Comparison of ENCODE assay signal across 9 cellular contexts in the genomic region with DNA sequence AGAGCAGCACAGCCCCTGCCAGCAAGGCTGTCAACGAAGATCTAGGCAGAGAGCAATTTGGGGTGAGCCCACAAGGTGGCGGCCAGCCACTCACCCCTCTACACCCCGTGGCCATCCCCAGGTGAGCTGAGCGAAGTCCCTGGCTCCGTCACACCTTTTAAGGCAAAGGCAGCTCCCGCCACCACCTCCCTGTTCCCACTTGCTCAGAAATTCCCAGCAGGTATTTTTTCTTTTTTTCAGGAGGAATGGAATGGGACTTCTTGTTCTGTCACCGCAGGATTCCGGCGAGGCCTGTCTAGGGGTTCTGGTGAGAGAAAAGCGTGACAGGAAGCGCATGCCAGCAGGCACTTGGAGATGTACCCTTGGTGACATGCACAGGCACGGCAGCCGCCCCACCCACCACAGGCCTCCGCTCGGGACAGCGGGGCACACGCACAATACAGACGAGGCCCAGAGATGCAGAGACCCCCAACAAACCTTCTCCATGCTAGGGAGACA. TPM values are rescaled to one million over a fixed set of nuclear protein-coding genes. Genes with fewer than 3 reads are reported as not detected.
DNase-seq lines count a peak whose midpoint lies in the region; ATAC-seq and TF ChIP-seq lines count a peak whose summit lies in the region.
"Had no signal": no experiment of that assay in that cellular context is flagged by ENCODE, and none has a peak within 500 bp of the region (broad histone marks: within the 10 kb centered on the region; RNA-seq: fewer than 3 reads in every experiment).

No MANE protein-coding gene starts in this region.

- H4K5ac ChIP-seq in IMR-90 (ENCODE audit: low read depth, low read length): no peak overlapping the region; the same call in 1 of the 2 replicates

- peak overlapping the region in 1 of 2 experiments; percentile 83; a peak in 2 of 4 replicates for H4K8ac ChIP-seq in IMR-90 (ENCODE audit: low read depth in 2 of 2, low read length in 2 of 2)
- no peak overlapping the region for H4K8ac ChIP-seq in neuronal stem cell (ENCODE audit: low read depth, low read length)

- H3K4ac ChIP-seq in IMR-90 (ENCODE audit: low read depth, low read length) (peak overlapping the region; percentile 98), neuronal stem cell (ENCODE audit: low read length) (no peak overlapping the region)

- dilution Hi-C loops in IMR-90 (cut with HindIII; ENCODE audit: low sequenced_read_pairs, unreplicated experiment): no loop called here

- BruUV-seq in IMR-90 (replicated peaks; lab: Mats Ljungman, UMichigan): no TSS peak

- CTCF ChIA-PET in IMR-90 (lab: Yijun Ruan, JAX): interaction anchor here (1.0 to 1.2 kb wide), 2 partner anchors 9 to 139 kb away, joined by 3 read pairs; no protein-coding TSS in a partner anchor

- H3K9me3 ChIP-seq in BE2C (no peaks in the 10 kb centered on the region), IMR-90 (ENCODE audit: control insufficient read depth, insufficient read depth, low read length) (no peaks in the 10 kb centered on the region), neuronal stem cell (replicated peaks in 1 of 2; ENCODE audit: control insufficient read depth in 2 of 2, insufficient read depth in 1 of 2, low read depth in 1 of 2, low read length in 2 of 2) (peaks cover 0 to 1% of the 10 kb centered on the region in 2 donors)

- TF ChIP-seq RAD21 in IMR-90 (IDR thresholded peaks at IDR 0.05; ENCODE audit: low read length): no peak

- H2AFZ ChIP-seq in IMR-90 (replicated peaks; ENCODE audit: low read length, poor library complexity) (peak overlapping the region; percentile 58), neuronal stem cell (ENCODE audit: low read length) (no peak overlapping the region)

- H2AK5ac ChIP-seq in IMR-90 (ENCODE audit: low read depth, low read length): peak overlapping the region; percentile 87
- H2AK5ac ChIP-seq in neuronal stem cell (ENCODE audit: low read depth, low read length): peak overlapping the region; percentile 22

- H3K36me3 ChIP-seq in BE2C (peaks cover 65% of the 10 kb centered on the region), IMR-90 (ENCODE audit: control insufficient read depth, insufficient read depth, low read length) (peaks cover 65% of the 10 kb centered on the region), neuronal stem cell (replicated peaks in 1 of 2; ENCODE audit: control insufficient read depth in 2 of 2, insufficient read depth in 2 of 2, low read length in 2 of 2) (peaks cover 29 to 46% of the 10 kb centered on the region in 2 donors)

- ATAC-seq in IMR-90 (ENCODE audit: low read depth): peak; percentile 1; the same call in 1 of the 2 replicates
- no peak for ATAC-seq in HG02763 (IDR thresholded peaks at IDR 0.05; ENCODE audit: unreplicated experiment)

- TF ChIP-seq POLR2A in IMR-90 (IDR thresholded peaks at IDR 0.05; ENCODE audit: low read depth, low read length): no peak; the same call in 1 of the 2 replicates

- H3K27me3 ChIP-seq in BE2C (no peaks in the 10 kb centered on the region), IMR-90 (ENCODE audit: control insufficient read depth, insufficient read depth, low read length) (no peaks in the 10 kb centered on the region), neuronal stem cell (ENCODE audit: control insufficient read depth in 3 of 3, insufficient read depth in 3 of 3, low read depth in 1 of 3, low read length in 3 of 3) (no peaks in the 10 kb centered on the region)

- H3K23ac ChIP-seq in IMR-90 (ENCODE audit: low read depth, low read length): peak overlapping the region; percentile 60; the same call in 1 of the 2 replicates
- H3K23ac ChIP-seq in neuronal stem cell (ENCODE audit: low read depth, low read length, poor library complexity): peak overlapping the region; percentile 40

- H3K4me2 ChIP-seq in IMR-90 (ENCODE audit: low read depth, low read length) (peak overlapping the region; percentile 3; the same call in 1 of the 2 replicates), neuronal stem cell (ENCODE audit: insufficient read depth, low read length, poor library complexity, severe bottlenecking) (no peak overlapping the region)

- H4K20me1 ChIP-seq in IMR-90 (ENCODE audit: insufficient read depth, low read length): peaks cover 65% of the 10 kb centered on the region

- H3K9ac ChIP-seq in IMR-90 (ENCODE audit: low read depth, low read length): 0 out of 2 replicates have a peak overlapping the region, but pooled peaks have one; percentile 13
- no peak overlapping the region for H3K9ac ChIP-seq in neuronal stem cell (ENCODE audit: low read depth, low read length, poor library complexity)

- in situ Hi-C loops in IMR-90 (cut with MboI; ENCODE audit: low sequenced_read_pairs) (loop anchor here (10.0 kb wide), 1 partner anchor 445 kb away; no protein-coding TSS in a partner anchor), GM13976 (cut with MboI; ENCODE audit: low sequenced_read_pairs, unreplicated experiment) (loop anchor here (25.0 kb wide), 1 partner anchor 297 kb away; a partner anchor contains a TSS)

- peaks cover 65% of the 10 kb centered on the region for H3K4me1 Mint-ChIP-seq in chondrocyte (ENCODE audit: low read depth)

- peaks cover 9% of the 10 kb centered on the region for H3K9me1 ChIP-seq in IMR-90 (ENCODE audit: insufficient read depth, low read length)

- peak overlapping the region; percentile 100 for H3K27ac Mint-ChIP-seq in chondrocyte (ENCODE audit: unreplicated experiment)

- H3K14ac ChIP-seq in IMR-90 (replicated peaks; ENCODE audit: low read depth, low read length): peak overlapping the region; percentile 82
- peak overlapping the region; percentile 56 for H3K14ac ChIP-seq in neuronal stem cell (ENCODE audit: low read length)

- H4K91ac ChIP-seq in IMR-90 (ENCODE audit: insufficient read depth, low read depth, low read length) (peak overlapping the region; percentile 87), neuronal stem cell (ENCODE audit: low read depth, low read length, poor library complexity) (no peak overlapping the region)

- peak overlapping the region; percentile 86 for H2BK120ac ChIP-seq in IMR-90 (ENCODE audit: low read depth, low read length)
- H2BK120ac ChIP-seq in neuronal stem cell (ENCODE audit: low read depth, low read length): no peak overlapping the region

- H2BK5ac ChIP-seq in IMR-90 (ENCODE audit: low read depth, low read length, poor library complexity, severe bottlenecking): peak overlapping the region; percentile 81
- no peak overlapping the region for H2BK5ac ChIP-seq in neuronal stem cell (ENCODE audit: low read length)

- H2BK20ac ChIP-seq in IMR-90 (ENCODE audit: low read depth, low read length): peak overlapping the region; percentile 81

- H3K4me3 ChIP-seq in BE2C (ENCODE audit: low read depth, low read length) (no peak overlapping the region), IMR-90 (ENCODE audit: insufficient read depth, low read depth, low read length) (no peak overlapping the region), neuronal stem cell (ENCODE audit: low read length in 2 of 2) (no peak overlapping the region)

- no CpG with 5 or more reads among the region's 18 CpGs for WGBS in IMR-90 (ENCODE audit: extremely low coverage in 2 of 2, insufficient read length in 1 of 2), 2 experiments
- WGBS in neuronal stem cell (ENCODE audit: extremely low coverage in 2 of 2, insufficient read length in 2 of 2, insufficient replicate concordance in 1 of 2), 2 donors: no CpG with 5 or more reads among the region's 18 CpGs

- H2AK9ac ChIP-seq in IMR-90 (replicated peaks; ENCODE audit: low read depth, low read length, poor library complexity): peak overlapping the region; percentile 89

- peak overlapping the region; percentile 56 for H3K4me3 Mint-ChIP-seq in chondrocyte (ENCODE audit: unreplicated experiment)

- POLR2A ChIA-PET in IMR-90 (lab: Charles Lee; ENCODE audit: unreplicated experiment): interaction anchor here (0.5 kb wide), 1 partner anchor 11 kb away, joined by 3 read pairs; no protein-coding TSS in a partner anchor

- H3K79me1 ChIP-seq in IMR-90 (ENCODE audit: low read depth in 1 of 2, low read length in 2 of 2): peaks cover 8 to 56% of the 10 kb centered on the region in 2 experiments
- H3K79me1 ChIP-seq in neuronal stem cell (ENCODE audit: low read depth, low read length): peaks cover under 1% of the 10 kb centered on the region

- no peaks in the 10 kb centered on the region for H3K9me3 Mint-ChIP-seq in chondrocyte (ENCODE audit: low read depth)

- H3K18ac ChIP-seq in IMR-90 (ENCODE audit: low read depth, low read length) (peak overlapping the region; percentile 21; the same call in 1 of the 2 replicates), neuronal stem cell (ENCODE audit: low read length) (peak overlapping the region; percentile 65)

- intact Hi-C loops in IMR-90 (cut with micrococcal nuclease): loop anchor here (5.0 kb wide), 1 partner anchor 437 kb away; a partner anchor contains a TSS

- no peaks in the 10 kb centered on the region for H3K27me3 Mint-ChIP-seq in chondrocyte (ENCODE audit: low read depth)

- H3K27ac ChIP-seq in IMR-90 (ENCODE audit: insufficient read depth, low read length) (peak overlapping the region; percentile 71), neuronal stem cell (replicated peaks; ENCODE audit: low read length) (no peak overlapping the region)

- DNase-seq in BE2C: no peak
- DNase-seq in IMR-90: no peak
- no peak for DNase-seq in chondrocyte (ENCODE audit: low spot score)
- no peak for DNase-seq in neuronal stem cell (ENCODE audit: low spot score)
- no peak for DNase-seq in hepatic stellate cell (ENCODE audit: low spot score)
- no peak for DNase-seq in GM13976 (ENCODE audit: low spot score)
- no peak for DNase-seq in NCI-H446 treated with DMSO at 0.1 percent for 48 hours (lab: John Stamatoyannopoulos, UW)

- H3K4me1 ChIP-seq in BE2C (no peaks in the 10 kb centered on the region), IMR-90 (ENCODE audit: control insufficient read depth, insufficient read depth, low read length) (peaks cover 19% of the 10 kb centered on the region), neuronal stem cell (ENCODE audit: control insufficient read depth in 2 of 2, insufficient read depth in 1 of 2, low read depth in 1 of 2, low read length in 2 of 2) (peaks cover 8 to 9% of the 10 kb centered on the region in 2 donors)

- H3K56ac ChIP-seq in IMR-90 (ENCODE audit: extremely low read depth, insufficient read depth, low read length): peak overlapping the region; percentile 30; the same call in 1 of the 2 replicates

- TF ChIP-seq CTCF in BE2C (IDR thresholded peaks at IDR 0.05; ENCODE audit: low read depth, low read length) (peak; percentile 11; the same call in 1 of the 2 replicates), IMR-90 (conservative IDR thresholded peaks at IDR 0.05; ENCODE audit: low read depth, low read length) (no peak; the same call in 1 of the 2 replicates), chondrocyte (IDR thresholded peaks at IDR 0.05) (peak; percentile 62), GM13976 (IDR thresholded peaks at IDR 0.05; ENCODE audit: borderline replicate concordance, control extremely low read depth, extremely low read depth, insufficient read depth, missing control alignments) (no peak)

- H3K36me3 Mint-ChIP-seq in chondrocyte (ENCODE audit: low read depth): peaks cover 24% of the 10 kb centered on the region

- H2BK12ac ChIP-seq in neuronal stem cell (ENCODE audit: low read length): peak overlapping the region; percentile 14

- H2BK15ac ChIP-seq in IMR-90 (ENCODE audit: low read depth, low read length) (peak overlapping the region; percentile 15; the same call in 1 of the 3 replicates), neuronal stem cell (ENCODE audit: low read length) (no peak overlapping the region)

RNA-seq across cellular contexts. Expression of a gene that starts 10.0 kb away (rescaled TPM):
- 1,250 TPM for polyA plus RNA-seq in BE2C (2012; ENCODE audit: insufficient read depth, insufficient read length, low read depth)
- 2,871 and 3,750 TPM in 2 replicates for total RNA-seq in IMR-90 (2012; rRNA removed)
- 3,097 and 3,312 TPM in 2 replicates for polyA plus RNA-seq in IMR-90 (2012; rRNA removed)
- polyA plus RNA-seq in IMR-90 (2012; cell fraction: cytosol; rRNA removed): 2,912 and 3,812 TPM in 2 replicates
- 2,181 and 2,704 TPM in 2 replicates for polyA plus RNA-seq in IMR-90 (2012; cell fraction: nucleus; rRNA removed; ENCODE audit: low replicate concordance)
- total RNA-seq in chondrocyte: 1,302 to 1,415 TPM (median 1,326 TPM) in 3 replicates
- 3,109 TPM for polyA plus RNA-seq in neuronal stem cell (2013, experiment 1 of 2)
- 3,051 TPM for polyA plus RNA-seq in neuronal stem cell (2013, experiment 2 of 2)

RNA-seq across cellular contexts. Expression of a gene that starts 40.4 kb away (rescaled TPM):
- 42.1 TPM for polyA plus RNA-seq in BE2C (2012; ENCODE audit: insufficient read depth, insufficient read length, low read depth)
- total RNA-seq in IMR-90 (2012; rRNA removed): 6.3 and 19.7 TPM in 2 replicates
- polyA plus RNA-seq in IMR-90 (2012; rRNA removed): 81.5 and 82.8 TPM in 2 replicates
- 12.5 and 103 TPM in 2 replicates for polyA plus RNA-seq in IMR-90 (2012; cell fraction: cytosol; rRNA removed)
- 69.4 and 179 TPM in 2 replicates for polyA plus RNA-seq in IMR-90 (2012; cell fraction: nucleus; rRNA removed; ENCODE audit: low replicate concordance)
- total RNA-seq in chondrocyte: 15.0 to 18.4 TPM (median 16.5 TPM) in 3 replicates
- polyA plus RNA-seq in neuronal stem cell (2013, experiment 1 of 2): 27.7 TPM
- polyA plus RNA-seq in neuronal stem cell (2013, experiment 2 of 2): 26.2 TPM
- total RNA-seq: T-helper 1 cell treated with Interleukin-12 subunit alpha and Interleukin-12 subunit beta and Interleukin-4 antibody, amounts not matched to agents 30 ng/mL and 1 ng/mL, for 36 hours had no signal

Comparison
In these comparisons a context has a peak if more than half of its experiments do, and no peak if none do; other contexts are left out.
1. CTCF ChIP-seq: peak in BE2C (single experiment) and chondrocyte (single experiment); none in IMR-90 (single experiment) and GM13976 (single experiment).